ENCODE assay signal across 29 cellular contexts in the genomic region with DNA sequence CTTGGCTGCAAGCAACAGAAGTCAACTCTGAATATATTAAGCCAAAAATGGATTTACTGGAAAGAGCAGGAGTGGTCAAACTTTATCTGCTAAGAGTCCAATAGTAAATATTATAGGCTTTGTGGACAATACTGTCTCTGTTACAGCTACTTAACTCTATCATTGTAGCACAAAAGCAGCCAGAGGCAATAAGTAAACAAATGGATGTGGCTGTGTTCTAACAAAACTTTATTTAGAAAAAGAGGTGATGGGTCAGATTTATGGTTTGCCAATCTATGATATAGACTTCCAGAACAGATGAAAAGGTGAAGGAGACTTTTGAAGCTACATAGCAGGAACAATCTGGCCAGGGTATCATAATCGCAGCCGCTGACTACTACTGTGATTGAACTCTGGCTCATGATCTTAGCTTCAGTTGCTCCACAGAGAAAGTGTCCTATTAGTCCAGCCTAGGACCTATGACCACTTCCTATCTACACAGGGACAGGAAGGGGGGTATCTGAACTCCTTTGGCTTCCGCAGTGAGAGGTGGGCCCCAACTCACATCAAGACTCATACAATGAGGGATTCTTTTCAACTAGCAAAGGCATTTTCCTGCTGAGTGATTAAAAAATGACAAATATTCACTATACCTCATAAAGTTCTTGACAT.
"Had no signal": no experiment of that assay in that cellular context is flagged by ENCODE, and none has a peak within 500 bp of the region (broad histone marks: within the 10 kb centered on the region; RNA-seq: fewer than 3 reads in every experiment).

No MANE protein-coding gene starts in this region.

- H3K4me1 ChIP-seq: parathyroid adenoma, psoas muscle, sigmoid colon, stomach, thyroid gland, tibial nerve, upper lobe of left lung, vagina had no signal

- ATAC-seq: naive thymus-derived CD4-positive, alpha-beta T cell; natural killer cell; psoas muscle; right cardiac atrium; stimulated activated effector memory CD8-positive, alpha-beta T cell treated with anti-CD3 and anti-CD28 coated beads, Interleukin-12 subunit alpha, Interleukin-12 subunit beta, amount 100 ng/mL, for 72 hours; stimulated activated naive B cell treated with anti-CD40 and anti-IgM and Interleukin-4, amounts not matched to agents 10 μg/mL and 1 μg/mL and 100 μg/mL, for 72 hours had no signal

- H3K36me3 ChIP-seq: neural progenitor cell, ovary, sigmoid colon, stomach, thoracic aorta, thyroid gland, tibial nerve, upper lobe of left lung, vagina had no signal

- H3K27ac ChIP-seq: neural progenitor cell, ovary, parathyroid adenoma, psoas muscle, sigmoid colon, stomach, thoracic aorta, thyroid gland, tibial nerve, upper lobe of left lung, vagina had no signal

- H3K27me3 ChIP-seq: neural progenitor cell, ovary, sigmoid colon, thyroid gland, upper lobe of left lung, vagina had no signal

- H3K4me3 Mint-ChIP-seq: naive thymus-derived CD4-positive, alpha-beta T cell; natural killer cell; nephron; neural progenitor cell; stimulated activated effector memory CD8-positive, alpha-beta T cell treated with anti-CD3 and anti-CD28 coated beads, Interleukin-12 subunit alpha, Interleukin-12 subunit beta, amount 100 ng/mL, for 72 hours; stimulated activated naive B cell treated with anti-CD40 and anti-IgM and Interleukin-4, amounts not matched to agents 10 μg/mL and 1 μg/mL and 100 μg/mL, for 72 hours; stimulated activated naive CD8-positive, alpha-beta T cell treated with anti-CD3 and anti-CD28 coated beads, Interleukin-15, Interleukin-2, amounts not matched to agents 100 ng/mL and 50 ng/mL, for 24 hours had no signal

- H3K9me3 Mint-ChIP-seq: naive thymus-derived CD4-positive, alpha-beta T cell; natural killer cell; nephron; stimulated activated effector memory CD8-positive, alpha-beta T cell treated with anti-CD3 and anti-CD28 coated beads, Interleukin-12 subunit alpha, Interleukin-12 subunit beta, amount 100 ng/mL, for 72 hours; stimulated activated naive B cell treated with anti-CD40 and anti-IgM and Interleukin-4, amounts not matched to agents 10 μg/mL and 1 μg/mL and 100 μg/mL, for 72 hours; stimulated activated naive CD8-positive, alpha-beta T cell treated with anti-CD3 and anti-CD28 coated beads, Interleukin-15, Interleukin-2, amounts not matched to agents 100 ng/mL and 50 ng/mL, for 24 hours had no signal

- H3K9me3 ChIP-seq: ovary, psoas muscle, sigmoid colon, stomach, thoracic aorta, thyroid gland, tibial nerve, upper lobe of left lung, vagina had no signal

- H3K27me3 Mint-ChIP-seq: progenitor cell of endocrine pancreas had no signal

- H3K9ac ChIP-seq: neural progenitor cell, parathyroid adenoma had no signal

- H3K4me1 Mint-ChIP-seq: naive thymus-derived CD4-positive, alpha-beta T cell; natural killer cell; stimulated activated effector memory CD8-positive, alpha-beta T cell treated with anti-CD3 and anti-CD28 coated beads, Interleukin-12 subunit alpha, Interleukin-12 subunit beta, amount 100 ng/mL, for 72 hours; stimulated activated naive B cell treated with anti-CD40 and anti-IgM and Interleukin-4, amounts not matched to agents 10 μg/mL and 1 μg/mL and 100 μg/mL, for 72 hours had no signal

- FAIRE-seq: small intestine, urothelium cell line had no signal

- H3K4me2 ChIP-seq: neural progenitor cell had no signal

- H3K4me3 ChIP-seq: neural progenitor cell, ovary, psoas muscle, sigmoid colon, stomach, thoracic aorta, thyroid gland, tibial nerve, upper lobe of left lung, vagina had no signal

- H3K36me3 Mint-ChIP-seq: naive thymus-derived CD4-positive, alpha-beta T cell; natural killer cell; stimulated activated effector memory CD8-positive, alpha-beta T cell treated with anti-CD3 and anti-CD28 coated beads, Interleukin-12 subunit alpha, Interleukin-12 subunit beta, amount 100 ng/mL, for 72 hours; stimulated activated naive B cell treated with anti-CD40 and anti-IgM and Interleukin-4, amounts not matched to agents 10 μg/mL and 1 μg/mL and 100 μg/mL, for 72 hours had no signal

- H3K79me2 ChIP-seq: parathyroid adenoma had no signal

- H2AFZ ChIP-seq: neural progenitor cell, parathyroid adenoma had no signal

- H3K27ac Mint-ChIP-seq: naive thymus-derived CD4-positive, alpha-beta T cell; natural killer cell; nephron; stimulated activated effector memory CD8-positive, alpha-beta T cell treated with anti-CD3 and anti-CD28 coated beads, Interleukin-12 subunit alpha, Interleukin-12 subunit beta, amount 100 ng/mL, for 72 hours; stimulated activated naive B cell treated with anti-CD40 and anti-IgM and Interleukin-4, amounts not matched to agents 10 μg/mL and 1 μg/mL and 100 μg/mL, for 72 hours; stimulated activated naive CD8-positive, alpha-beta T cell treated with anti-CD3 and anti-CD28 coated beads, Interleukin-15, Interleukin-2, amounts not matched to agents 100 ng/mL and 50 ng/mL, for 24 hours had no signal

- DNase-seq: naive thymus-derived CD4-positive, alpha-beta T cell; natural killer cell; occipital lobe; ovary; posterior cingulate gyrus; psoas muscle; right cardiac atrium; sigmoid colon; small intestine; stimulated activated CD4-positive, alpha-beta T cell treated with anti-CD3 and anti-CD28 coated beads, Interleukin-15, amount 100 ng/mL, for 24 hours; stimulated activated CD4-positive, alpha-beta T cell treated with anti-CD3 and anti-CD28 coated beads, Interleukin-2, amount 100 ng/mL, for 24 hours; stimulated activated CD4-positive, alpha-beta T cell treated with anti-CD3 and anti-CD28 coated beads, Interleukin-2, amount 100 ng/mL, for 48 hours; stimulated activated CD4-positive, alpha-beta T cell treated with anti-CD3 and anti-CD28 coated beads, Interleukin-4, amount 100 ng/mL, for 24 hours; stimulated activated naive B cell treated with anti-CD40 and anti-IgM and Interleukin-4, amounts not matched to agents 10 μg/mL and 1 μg/mL and 100 μg/mL, for 72 hours; stimulated activated naive CD4-positive, alpha-beta T cell treated with Interleukin-2 at 50 U/mL for 16 hours; stomach; thyroid gland; trophoblast cell; upper lobe of left lung had no signal
